8 cellular contexts compared by ENCODE assay signal in genomic region chr22:20701680-20702136, GRCh38.
DNase-seq lines count a peak whose midpoint lies in the region; ATAC-seq and TF ChIP-seq lines count a peak whose summit lies in the region.
"Not testable (repeated sequence)": the region's sequence is repeated elsewhere in the genome, so short reads cannot be mapped to it uniquely, and the experiment has no call there.

No MANE protein-coding gene starts in this region.

- H3K4me2 ChIP-seq in DOHH2 (ENCODE audit: low read length) (peak overlapping the region; percentile 75), fibroblast of lung (ENCODE audit: extremely low read depth, insufficient read depth, low read length) (peak overlapping the region; percentile 25)

- H3K36me3 ChIP-seq in DOHH2 (ENCODE audit: control insufficient read depth, low read length); fibroblast of lung (ENCODE audit: control insufficient read depth, insufficient read depth, low read length); naive thymus-derived CD4-positive, alpha-beta T cell (ENCODE audit: control insufficient read depth in 2 of 3, insufficient read depth in 3 of 3, low read length in 3 of 3): not testable (repeated sequence)

- H3K27me3 ChIP-seq in DOHH2 (ENCODE audit: control insufficient read depth, low read length); fibroblast of lung (ENCODE audit: control insufficient read depth, insufficient read depth, low read length); naive thymus-derived CD4-positive, alpha-beta T cell (ENCODE audit: control insufficient read depth in 2 of 2, insufficient read depth in 2 of 2, low read length in 2 of 2): not testable (repeated sequence)

- H3K9me2 ChIP-seq in DOHH2 (replicated peaks; ENCODE audit: control insufficient read depth, low read length): not testable (repeated sequence)

- H3K9me3 ChIP-seq in DOHH2 (ENCODE audit: control insufficient read depth, insufficient read depth, low read length); fibroblast of lung (ENCODE audit: control insufficient read depth, insufficient read depth, low read depth, low read length); naive thymus-derived CD4-positive, alpha-beta T cell (ENCODE audit: control insufficient read depth in 2 of 3, low read length in 3 of 3): not testable (repeated sequence)

- not testable (repeated sequence) for H3K79me2 ChIP-seq in DOHH2 (ENCODE audit: control insufficient read depth, low read length); fibroblast of lung (ENCODE audit: control insufficient read depth, insufficient read depth, low read length)

- TF ChIP-seq CTCF in DOHH2 (IDR thresholded peaks at IDR 0.05; ENCODE audit: low read depth, low read length, poor library complexity, severe bottlenecking); RWPE1 (conservative IDR thresholded peaks at IDR 0.05; ENCODE audit: low read depth); fibroblast of lung (conservative IDR thresholded peaks at IDR 0.05 in 1 of 2, IDR thresholded peaks at IDR 0.05 in 1 of 2; ENCODE audit: low read depth in 1 of 2, low read length in 2 of 2): not testable (repeated sequence)

- not testable (repeated sequence) for H3F3A ChIP-seq in DOHH2 (ENCODE audit: control insufficient read depth, insufficient read depth)

- peak overlapping the region; percentile 100 for H3K27ac Mint-ChIP-seq in activated naive CD4-positive, alpha-beta T cell treated with anti-CD3 and anti-CD28 coated beads, Interleukin-2, amount 10 ng/mL, durations not matched to agents 7 days and 5 days
- H3K27ac Mint-ChIP-seq in naive thymus-derived CD4-positive, alpha-beta T cell: peak overlapping the region; percentile 22 to 100 (median 98)
- H3K27ac Mint-ChIP-seq in stimulated activated naive CD8-positive, alpha-beta T cell treated with anti-CD3 and anti-CD28 coated beads, Interleukin-15, amount 100 ng/mL, for 72 hours: not testable (repeated sequence)

- peaks cover 26% of the 10 kb centered on the region for H3K4me1 Mint-ChIP-seq in activated naive CD4-positive, alpha-beta T cell treated with anti-CD3 and anti-CD28 coated beads, Interleukin-2, amount 10 ng/mL, durations not matched to agents 7 days and 5 days
- peaks cover 10 to 34% (median 18%) of the 10 kb centered on the region in 7 donors for H3K4me1 Mint-ChIP-seq in naive thymus-derived CD4-positive, alpha-beta T cell
- H3K4me1 Mint-ChIP-seq in stimulated activated naive CD8-positive, alpha-beta T cell treated with anti-CD3 and anti-CD28 coated beads, Interleukin-15, amount 100 ng/mL, for 72 hours: peaks cover 17% of the 10 kb centered on the region

- H3K4me1 ChIP-seq in DOHH2 (ENCODE audit: control insufficient read depth, low read length); fibroblast of lung (ENCODE audit: control insufficient read depth, extremely low read depth, insufficient read depth, low read length); naive thymus-derived CD4-positive, alpha-beta T cell (ENCODE audit: control insufficient read depth in 2 of 2, insufficient read depth in 2 of 2, low read length in 2 of 2): not testable (repeated sequence)

- not testable (repeated sequence) for H2AFZ ChIP-seq in fibroblast of lung (ENCODE audit: low read length)

- not testable (repeated sequence) for H3K9me3 Mint-ChIP-seq in activated naive CD4-positive, alpha-beta T cell treated with anti-CD3 and anti-CD28 coated beads, Interleukin-2, amount 10 ng/mL, durations not matched to agents 7 days and 5 days; naive thymus-derived CD4-positive, alpha-beta T cell; stimulated activated naive CD8-positive, alpha-beta T cell treated with anti-CD3 and anti-CD28 coated beads, Interleukin-15, amount 100 ng/mL, for 72 hours

- not testable (repeated sequence) for H3K9ac ChIP-seq in fibroblast of lung (ENCODE audit: insufficient read depth, low read length)

- not testable (repeated sequence) for H3K36me3 Mint-ChIP-seq in activated naive CD4-positive, alpha-beta T cell treated with anti-CD3 and anti-CD28 coated beads, Interleukin-2, amount 10 ng/mL, durations not matched to agents 7 days and 5 days; naive thymus-derived CD4-positive, alpha-beta T cell

- H3K27ac ChIP-seq in DOHH2 (ENCODE audit: low read depth, low read length); fibroblast of lung (ENCODE audit: insufficient read depth, low read length): not testable (repeated sequence)
- peak overlapping the region; percentile 93 for H3K27ac ChIP-seq in RWPE1
- H3K27ac ChIP-seq in naive thymus-derived CD4-positive, alpha-beta T cell (ENCODE audit: low read depth, low read length): peak overlapping the region; percentile 75

- peak overlapping the region; percentile 88 for H3K4me3 Mint-ChIP-seq in activated naive CD4-positive, alpha-beta T cell treated with anti-CD3 and anti-CD28 coated beads, Interleukin-2, amount 10 ng/mL, durations not matched to agents 7 days and 5 days
- peak overlapping the region; percentile 84 to 99 (median 96) for H3K4me3 Mint-ChIP-seq in naive thymus-derived CD4-positive, alpha-beta T cell
- H3K4me3 Mint-ChIP-seq in stimulated activated naive CD8-positive, alpha-beta T cell treated with anti-CD3 and anti-CD28 coated beads, Interleukin-15, amount 100 ng/mL, for 72 hours: peak overlapping the region; percentile 98 to 99

- CTCF ChIA-PET in RWPE1 (lab: Yijun Ruan, JAX); activated naive CD4-positive, alpha-beta T cell treated with anti-CD3 and anti-CD28 coated beads, Interleukin-2, amount 10 ng/mL, durations not matched to agents 7 days and 5 days (lab: Charles Lee): not testable (repeated sequence)
- CTCF ChIA-PET in naive thymus-derived CD4-positive, alpha-beta T cell (lab: Charles Lee): interaction anchor here (0.7 kb wide), 1 partner anchor 211 kb away, joined by 3 read pairs; no protein-coding TSS in a partner anchor

- POLR2A ChIA-PET in RWPE1 (lab: Yijun Ruan, JAX; ENCODE audit: low non-redundant PET): not testable (repeated sequence)
- POLR2A ChIA-PET in naive thymus-derived CD4-positive, alpha-beta T cell (lab: Charles Lee): interaction anchor here (0.7 to 2.1 kb wide), 6 partner anchors 133 to 307 kb away, joined by 3 to 16 read pairs (median 3); partner anchors contain the start of gene ZNF74

- not testable (repeated sequence) for H4K20me1 ChIP-seq in DOHH2 (ENCODE audit: control insufficient read depth, insufficient read depth, low read depth, low read length); fibroblast of lung (ENCODE audit: control insufficient read depth, extremely low read depth, insufficient read depth, low read length)

- peak overlapping the region; percentile 74 for H3K4me3 ChIP-seq in DOHH2 (ENCODE audit: low read length)
- not testable (repeated sequence) for H3K4me3 ChIP-seq in fibroblast of lung (replicated peaks in 1 of 4; ENCODE audit: control extremely low read depth in 1 of 4, insufficient read depth in 1 of 4, low read depth in 3 of 4, low read length in 4 of 4)
- H3K4me3 ChIP-seq in naive thymus-derived CD4-positive, alpha-beta T cell (ENCODE audit: low read length): peak overlapping the region; percentile 47

- DNase-seq in RWPE1 (ENCODE audit: low spot score); fibroblast of lung (ENCODE audit: low read depth in 2 of 2): not testable (repeated sequence)
- DNase-seq in activated naive CD4-positive, alpha-beta T cell treated with anti-CD3 and anti-CD28 coated beads, Interleukin-2, amount 10 ng/mL, durations not matched to agents 7 days and 5 days: peak; percentile 39
- peak in 1 of 9 donors; percentile 9 for DNase-seq in naive thymus-derived CD4-positive, alpha-beta T cell
- peak in 1 of 2 donors; percentile 13 for DNase-seq in stimulated activated naive CD8-positive, alpha-beta T cell treated with anti-CD3 and anti-CD28 coated beads, Interleukin-15, amount 100 ng/mL, for 72 hours

- intact Hi-C loops in naive thymus-derived CD4-positive, alpha-beta T cell (cut with micrococcal nuclease): loop anchor here (1.0 to 10.0 kb wide), 12 partner anchors 41 to 407 kb away; partner anchors contain the start of genes DGCR6L (in 1 of the 2), KLHL22 (in 1 of the 2), PI4KA (in 1 of the 2) and SNAP29 (in 1 of the 2)

- peaks cover 32% of the 10 kb centered on the region for H3K27me3 Mint-ChIP-seq in activated naive CD4-positive, alpha-beta T cell treated with anti-CD3 and anti-CD28 coated beads, Interleukin-2, amount 10 ng/mL, durations not matched to agents 7 days and 5 days
- H3K27me3 Mint-ChIP-seq in naive thymus-derived CD4-positive, alpha-beta T cell: peaks cover 0 to 24% (median 0%) of the 10 kb centered on the region in 5 donors
- H3K27me3 Mint-ChIP-seq in stimulated activated naive CD8-positive, alpha-beta T cell treated with anti-CD3 and anti-CD28 coated beads, Interleukin-15, amount 100 ng/mL, for 72 hours: peaks cover 15% of the 10 kb centered on the region

- ATAC-seq in GM21717 (IDR thresholded peaks at IDR 0.05; ENCODE audit: unreplicated experiment) (peak; percentile 3), HG03442 (IDR thresholded peaks at IDR 0.05; ENCODE audit: unreplicated experiment) (peak; percentile 5)
- not testable (repeated sequence) for ATAC-seq in naive thymus-derived CD4-positive, alpha-beta T cell
- ATAC-seq in stimulated activated naive CD8-positive, alpha-beta T cell treated with anti-CD3 and anti-CD28 coated beads, Interleukin-15, amount 100 ng/mL, for 72 hours: peak; percentile 6
